11 cellular contexts compared by ENCODE assay signal in genomic region chr2:129381789-129382188, GRCh38.
"Had no signal": no experiment of that assay in that cellular context is flagged by ENCODE, and none has a peak within 500 bp of the region (broad histone marks: within the 10 kb centered on the region; RNA-seq: fewer than 3 reads in every experiment).

No MANE protein-coding gene starts in this region.

- H3K9me3 ChIP-seq: HAP-1 had no signal

- DNase-seq: GM23248, GOT3, H7, H9, HCEC 1CT, HFFc6 had no signal

- H2AFZ ChIP-seq: GM23248, GM23338 had no signal

- H3K9ac ChIP-seq: GM23248 had no signal

- H3K36me3 ChIP-seq: HAP-1 had no signal

- H3K27ac ChIP-seq: GM23248 had no signal

- H3K4me1 ChIP-seq: HAP-1 had no signal

- ATAC-seq: GM23338, HCT116 had no signal

- FAIRE-seq: H1, H54 had no signal

- H3K4me3 ChIP-seq: GM23248, GM23338, HAP-1 had no signal

- H3K4me2 ChIP-seq: GM23338 had no signal
